25 cellular contexts compared by ENCODE assay signal in the genomic region with DNA sequence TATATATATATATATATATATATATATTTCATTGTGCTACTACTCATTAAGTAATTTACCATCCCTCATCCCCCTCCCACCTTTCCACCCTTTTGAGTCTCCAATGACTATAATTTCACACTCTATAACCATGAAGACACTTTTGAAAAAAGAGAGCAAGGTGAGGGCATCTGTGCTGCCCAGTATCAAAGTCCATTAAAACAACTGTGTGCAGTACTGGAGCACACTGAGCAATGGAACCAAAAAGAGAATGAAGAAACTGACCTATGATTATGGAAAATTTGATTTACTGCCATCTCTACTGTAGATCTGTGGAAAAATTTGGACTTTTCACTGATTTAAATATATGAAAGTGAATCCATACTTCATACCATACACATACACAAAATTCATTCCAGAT.
"Had no signal": no experiment of that assay in that cellular context is flagged by ENCODE, and none has a peak within 500 bp of the region (broad histone marks: within the 10 kb centered on the region; RNA-seq: fewer than 3 reads in every experiment).

No MANE protein-coding gene starts in this region.

- H3K36me3 ChIP-seq: colonic mucosa, esophagus squamous epithelium, gastrocnemius medialis, heart right ventricle, left ventricle myocardium inferior, lower lobe of right lung had no signal

- H3K27ac ChIP-seq: colonic mucosa, dorsolateral prefrontal cortex, epithelial cell of prostate, esophagus squamous epithelium, gastrocnemius medialis, heart right ventricle, left ventricle myocardium inferior, lower lobe of right lung had no signal

- H3K27me3 ChIP-seq: colonic mucosa, dorsolateral prefrontal cortex, esophagus squamous epithelium, gastrocnemius medialis, heart right ventricle had no signal

- ATAC-seq: effector memory CD8-positive, alpha-beta T cell; esophagus mucosa; gastrocnemius medialis; heart right ventricle; left cardiac atrium; lower lobe of right lung; mucosa of descending colon had no signal

- H3K9me3 ChIP-seq: colonic mucosa had no signal

- FAIRE-seq: endometrium, islet of Langerhans, keratinocyte had no signal

- DNase-seq: colonic mucosa; cortex of kidney; dorsolateral prefrontal cortex; effector CD4-positive, alpha-beta T cell; effector memory CD8-positive, alpha-beta T cell; endodermal cell; erythroblast; esophagus squamous epithelium; foreskin melanocyte; gastrocnemius medialis; glutamatergic neuron; head of caudate nucleus; heart right ventricle; hippocampal formation; left cardiac atrium; left ventricle myocardium inferior; lower lobe of right lung; mesenchymal stem cell; mucosa of descending colon; naive B cell had no signal

- H3K4me3 ChIP-seq: colonic mucosa, dorsolateral prefrontal cortex, esophagus squamous epithelium, gastrocnemius medialis, heart right ventricle, left ventricle myocardium inferior, lower lobe of right lung, mucosa of descending colon had no signal

- H3K4me1 ChIP-seq: colonic mucosa, lower lobe of right lung had no signal
